ENCODE assay signal across 29 cellular contexts in the genomic region with DNA sequence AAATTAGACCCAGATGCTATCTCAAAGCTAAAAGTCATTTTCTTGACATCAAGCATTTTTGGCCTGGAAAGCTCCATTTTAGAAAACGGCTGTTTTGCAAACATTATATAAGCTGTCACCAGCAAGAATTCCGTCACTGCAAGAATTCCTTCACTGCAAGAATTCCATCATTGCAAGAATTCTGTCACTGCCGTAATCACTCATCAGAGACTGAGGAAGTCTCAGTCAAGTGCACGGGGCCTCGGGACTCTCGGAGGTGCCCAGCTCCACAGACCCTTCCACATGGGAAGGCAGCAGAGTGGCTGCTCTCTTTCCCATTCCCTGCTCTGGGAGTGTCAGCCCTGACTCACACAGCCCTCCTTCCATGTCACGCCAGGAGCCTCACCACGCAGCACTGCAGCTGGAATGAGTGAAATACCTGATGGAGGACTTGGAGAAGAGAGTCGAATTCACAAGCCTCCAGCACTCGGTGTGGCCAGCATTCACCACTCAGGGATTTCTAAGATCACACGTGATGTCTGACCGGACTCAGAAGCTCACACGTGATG.
"Had no signal": no experiment of that assay in that cellular context is flagged by ENCODE, and none has a peak within 500 bp of the region (broad histone marks: within the 10 kb centered on the region; RNA-seq: fewer than 3 reads in every experiment).

No MANE protein-coding gene starts in this region.

- H3K4me3 Mint-ChIP-seq: immature natural killer cell; naive thymus-derived CD4-positive, alpha-beta T cell; natural killer cell treated with Interleukin-12 subunit alpha and Interleukin-12 subunit beta and Interleukin-15 and Interleukin-18, amount 100 ng/mL, for 72 hours; neural crest cell; stimulated activated effector memory CD8-positive, alpha-beta T cell treated with anti-CD3 and anti-CD28 coated beads, Interleukin-12 subunit alpha, Interleukin-12 subunit beta, amount 100 ng/mL, for 72 hours; stimulated activated naive CD8-positive, alpha-beta T cell treated with anti-CD3 and anti-CD28 coated beads, Interleukin-15, Interleukin-2, amounts not matched to agents 100 ng/mL and 50 ng/mL, for 24 hours had no signal

- H3K36me3 ChIP-seq: left ventricle myocardium inferior, ovary, prostate gland, suprapubic skin, thoracic aorta, tibial artery, vagina had no signal

- H3K4me3 ChIP-seq: left ventricle myocardium inferior, lung, mucosa of descending colon, ovary, prostate gland, skin epidermis, suprapubic skin, thoracic aorta, tibial artery, vagina had no signal

- H3K27me3 ChIP-seq: ovary, suprapubic skin, tibial artery, vagina had no signal

- H3K4me1 ChIP-seq: left ventricle myocardium inferior, prostate gland, suprapubic skin, tibial artery, vagina had no signal

- ATAC-seq: mucosa of descending colon; naive thymus-derived CD4-positive, alpha-beta T cell; natural killer cell treated with Interleukin-12 subunit alpha and Interleukin-12 subunit beta and Interleukin-15 and Interleukin-18, amount 100 ng/mL, for 72 hours; right cardiac atrium; sciatic nerve; stimulated activated effector memory CD8-positive, alpha-beta T cell treated with anti-CD3 and anti-CD28 coated beads, Interleukin-12 subunit alpha, Interleukin-12 subunit beta, amount 100 ng/mL, for 72 hours had no signal

- H3K27me3 Mint-ChIP-seq: stimulated activated naive CD8-positive, alpha-beta T cell treated with anti-CD3 and anti-CD28 coated beads, Interleukin-15, Interleukin-2, amounts not matched to agents 100 ng/mL and 50 ng/mL, for 24 hours had no signal

- H3K9me3 Mint-ChIP-seq: immature natural killer cell; stimulated activated effector memory CD8-positive, alpha-beta T cell treated with anti-CD3 and anti-CD28 coated beads, Interleukin-12 subunit alpha, Interleukin-12 subunit beta, amount 100 ng/mL, for 72 hours had no signal

- H3K27ac Mint-ChIP-seq: immature natural killer cell; naive thymus-derived CD4-positive, alpha-beta T cell; natural killer cell treated with Interleukin-12 subunit alpha and Interleukin-12 subunit beta and Interleukin-15 and Interleukin-18, amount 100 ng/mL, for 72 hours; stimulated activated effector memory CD8-positive, alpha-beta T cell treated with anti-CD3 and anti-CD28 coated beads, Interleukin-12 subunit alpha, Interleukin-12 subunit beta, amount 100 ng/mL, for 72 hours; stimulated activated naive CD8-positive, alpha-beta T cell treated with anti-CD3 and anti-CD28 coated beads, Interleukin-15, Interleukin-2, amounts not matched to agents 100 ng/mL and 50 ng/mL, for 24 hours had no signal

- H3K27ac ChIP-seq: left ventricle myocardium inferior, ovary, prostate gland, skin epidermis, suprapubic skin, thoracic aorta, tibial artery, vagina had no signal

- H3K4me1 Mint-ChIP-seq: immature natural killer cell; naive thymus-derived CD4-positive, alpha-beta T cell; stimulated activated effector memory CD8-positive, alpha-beta T cell treated with anti-CD3 and anti-CD28 coated beads, Interleukin-12 subunit alpha, Interleukin-12 subunit beta, amount 100 ng/mL, for 72 hours had no signal

- H3K9me3 ChIP-seq: mucosa of descending colon, ovary, prostate gland, suprapubic skin, thoracic aorta, vagina had no signal

- H3K36me3 Mint-ChIP-seq: immature natural killer cell; naive thymus-derived CD4-positive, alpha-beta T cell; stimulated activated effector memory CD8-positive, alpha-beta T cell treated with anti-CD3 and anti-CD28 coated beads, Interleukin-12 subunit alpha, Interleukin-12 subunit beta, amount 100 ng/mL, for 72 hours had no signal

- DNase-seq: hypothalamus; immature natural killer cell; kidney; left ventricle myocardium inferior; mesendoderm; midbrain; mucosa of descending colon; naive thymus-derived CD4-positive, alpha-beta T cell; ovary; retina; right cardiac atrium; stimulated activated CD4-positive, alpha-beta T cell treated with anti-CD3 and anti-CD28 coated beads, Interleukin-12 subunit alpha, Interleukin-12 subunit beta, amount 100 ng/mL, for 4 hours; stimulated activated CD4-positive, alpha-beta T cell treated with anti-CD3 and anti-CD28 coated beads, Interleukin-15, amount 100 ng/mL, for 24 hours; stimulated activated CD4-positive, alpha-beta T cell treated with anti-CD3 and anti-CD28 coated beads, Interleukin-2, amount 100 ng/mL, for 24 hours; stimulated activated CD4-positive, alpha-beta T cell treated with anti-CD3 and anti-CD28 coated beads, Interleukin-4, amount 100 ng/mL, for 1 hour; stimulated activated naive CD4-positive, alpha-beta T cell; trophoblast cell had no signal
